In the genomic region with DNA sequence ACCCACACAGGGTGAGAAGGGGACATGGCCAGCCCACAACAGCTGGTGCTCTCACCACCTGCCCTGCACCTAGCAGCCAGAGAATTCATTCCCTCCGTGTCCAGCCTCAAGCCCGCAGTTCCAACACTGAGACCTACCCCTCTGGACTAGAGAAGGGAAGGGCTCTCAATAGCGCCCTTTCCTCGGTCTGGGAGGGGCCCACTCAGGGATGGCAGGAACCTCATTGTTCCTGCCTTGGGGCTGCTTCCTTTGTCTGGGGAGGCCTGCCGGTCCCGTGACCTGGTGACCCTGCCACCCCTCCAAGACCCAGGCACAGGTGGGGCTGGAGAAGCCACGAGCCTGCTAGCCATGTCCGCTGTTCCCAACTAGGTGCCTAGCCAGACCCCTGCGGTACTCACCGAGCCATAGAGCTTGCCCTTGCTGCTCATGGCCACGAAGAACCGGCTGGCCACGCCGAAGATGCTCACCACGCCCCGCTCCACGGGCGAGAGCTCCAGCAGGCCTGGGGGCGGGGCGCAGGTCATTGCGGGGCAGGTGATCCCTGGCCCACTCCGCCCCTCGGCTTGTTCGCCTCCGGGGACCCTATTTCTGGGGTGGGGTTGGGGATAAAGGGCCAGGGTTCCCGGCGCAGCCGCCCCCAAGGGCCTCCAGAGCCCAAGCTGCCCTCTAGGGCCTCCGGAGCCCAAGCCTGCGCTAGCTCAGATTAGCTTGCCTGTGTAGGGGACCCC, we compare ENCODE assay signal across 1 cellular context.
TF ChIP-seq lines count a peak whose summit lies in the region.

No MANE protein-coding gene starts in this region.

TF ChIP-seq in WTC11, 78 proteins besides CTCF, POLR2A, EP300 and RAD21 (continued from another document):
- TF ChIP-seq NR2C2 (CRISPR knock-in tag; IDR thresholded peaks at IDR 0.05) (no peak), TEAD4 (CRISPR knock-in tag; IDR thresholded peaks at IDR 0.05) (no peak)
- TF ChIP-seq, protein P1, sequence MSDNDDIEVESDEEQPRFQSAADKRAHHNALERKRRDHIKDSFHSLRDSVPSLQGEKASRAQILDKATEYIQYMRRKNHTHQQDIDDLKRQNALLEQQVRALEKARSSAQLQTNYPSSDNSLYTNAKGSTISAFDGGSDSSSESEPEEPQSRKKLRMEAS (CRISPR knock-in tag; IDR thresholded peaks at IDR 0.05), result no peak
